In the genomic region with DNA sequence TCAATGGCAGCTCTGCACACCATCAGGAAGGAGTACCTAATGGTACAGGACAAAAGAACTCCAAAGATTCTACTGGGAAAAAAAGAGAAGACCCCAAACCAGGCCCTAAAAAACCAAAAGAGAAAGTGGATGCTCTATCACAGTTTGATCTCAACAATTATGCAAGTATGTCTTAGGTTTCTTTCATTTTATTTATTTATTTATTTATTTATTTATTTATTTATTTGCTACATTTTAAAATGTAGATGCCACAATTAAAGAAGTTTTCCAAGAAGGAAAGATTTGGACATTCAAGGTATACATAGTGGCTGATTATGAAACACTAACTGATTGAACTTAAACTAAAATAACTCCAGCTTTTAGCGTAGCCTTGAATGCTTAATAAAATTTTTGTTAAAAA, we compare ENCODE assay signal across 26 cellular contexts.
"Had no signal": no experiment of that assay in that cellular context is flagged by ENCODE, and none has a peak within 500 bp of the region (broad histone marks: within the 10 kb centered on the region; RNA-seq: fewer than 3 reads in every experiment).

No MANE protein-coding gene starts in this region.

- H3K27ac Mint-ChIP-seq: activated CD4-positive, alpha-beta memory T cell treated with anti-CD3 and anti-CD28 coated beads, Interleukin-2, amount 10 ng/mL, durations not matched to agents 7 days and 5 days; activated naive CD8-positive, alpha-beta T cell treated with anti-CD3 and anti-CD28 coated beads, Interleukin-2, amount 10 ng/mL, durations not matched to agents 7 days and 5 days had no signal

- H3K4me1 ChIP-seq: ascending aorta, body of pancreas, SJSA1 had no signal

- DNase-seq: activated CD4-positive, alpha-beta memory T cell treated with anti-CD3 and anti-CD28 coated beads, Interleukin-2, amount 10 ng/mL, durations not matched to agents 7 days and 5 days; activated CD4-positive, alpha-beta T cell treated with anti-CD3 and anti-CD28 coated beads, Interleukin-2, amount 50 U/mL, for 1 hour; activated CD4-positive, CD25-positive, alpha-beta regulatory T cell; activated CD8-positive, alpha-beta memory T cell treated with anti-CD3 and anti-CD28 coated beads, Interleukin-2, amount 50 U/mL, for 48 hours; activated naive CD4-positive, alpha-beta T cell treated with anti-CD3 and anti-CD28 coated beads, Interleukin-2, amount 50 U/mL, for 16 hours; activated naive CD8-positive, alpha-beta T cell treated with anti-CD3 and anti-CD28 coated beads, Interleukin-2, amount 10 ng/mL, durations not matched to agents 7 days and 5 days; activated T-cell treated with anti-CD3 and anti-CD28 coated beads, Interleukin-2, amount 50 U/mL, for 1 hour; body of pancreas; central memory CD4-positive, alpha-beta T cell; Kasumi-1; NCI-H1048; NCI-H146; NCI-H187 treated with DMSO at 0.1 percent for 48 hours; NCI-H2081 treated with DMSO at 0.1 percent for 48 hours; NCI-H446; NCI-H524; PC-3; SHP77; SW 1271; T-helper 2 cell; T1000 had no signal

- H3K27me3 Mint-ChIP-seq: activated CD4-positive, alpha-beta memory T cell treated with anti-CD3 and anti-CD28 coated beads, Interleukin-2, amount 10 ng/mL, durations not matched to agents 7 days and 5 days; activated naive CD8-positive, alpha-beta T cell treated with anti-CD3 and anti-CD28 coated beads, Interleukin-2, amount 10 ng/mL, durations not matched to agents 7 days and 5 days had no signal

- H3K27ac ChIP-seq: ascending aorta, body of pancreas, SJSA1, VCaP had no signal

- H3K9me3 ChIP-seq: ascending aorta, body of pancreas, SJSA1 had no signal

- H3K4me3 ChIP-seq: ascending aorta, body of pancreas, K562, SJSA1 had no signal

- ATAC-seq: body of pancreas, K562, PC-3, SK-N-SH treated with all-trans-retinoic acid at 6 μM for 48 hours had no signal

- H3K4me3 Mint-ChIP-seq: activated CD4-positive, alpha-beta memory T cell treated with anti-CD3 and anti-CD28 coated beads, Interleukin-2, amount 10 ng/mL, durations not matched to agents 7 days and 5 days; activated naive CD8-positive, alpha-beta T cell treated with anti-CD3 and anti-CD28 coated beads, Interleukin-2, amount 10 ng/mL, durations not matched to agents 7 days and 5 days had no signal
